Comparison of ENCODE assay signal across 10 cellular contexts in the genomic region with DNA sequence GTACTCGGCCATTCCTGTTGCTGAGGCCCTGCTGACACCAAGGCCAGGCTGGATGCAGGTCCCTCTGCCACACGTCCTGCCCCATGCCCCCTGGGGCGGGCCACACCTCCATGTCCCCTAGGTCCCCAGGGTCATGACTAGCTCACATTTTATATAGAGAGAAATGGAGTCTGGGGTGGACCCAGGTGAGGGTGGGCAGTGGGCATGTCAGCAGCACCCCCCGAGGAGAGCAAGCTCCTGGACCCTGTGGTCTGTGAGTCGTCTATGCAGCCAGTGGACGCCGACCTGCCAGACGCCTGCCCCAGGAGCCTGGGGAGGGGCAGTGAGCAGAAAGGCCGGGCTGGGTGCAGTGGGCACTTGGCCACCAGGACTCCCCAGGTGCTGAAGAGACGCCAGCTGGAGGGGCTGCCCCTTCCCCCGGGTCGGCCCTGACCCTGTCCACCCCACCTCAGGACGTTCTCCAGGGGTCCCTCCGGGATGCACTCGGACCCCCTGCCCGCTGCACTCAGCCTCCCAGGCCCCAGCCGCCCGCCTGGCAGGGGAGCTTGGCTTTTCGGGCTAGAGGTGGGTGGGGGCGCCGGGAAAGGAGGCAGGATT. TPM values are rescaled to one million over a fixed set of nuclear protein-coding genes. Genes with fewer than 3 reads are reported as not detected.
A peak's percentile ranks its signal among the peaks of the same experiment; 100 is the strongest.
DNase-seq lines count a peak whose midpoint lies in the region; ATAC-seq, FAIRE-seq and TF ChIP-seq lines count a peak whose summit lies in the region.
"Had no signal": no experiment of that assay in that cellular context is flagged by ENCODE, and none has a peak within 500 bp of the region (broad histone marks: within the 10 kb centered on the region; RNA-seq: fewer than 3 reads in every experiment).

No MANE protein-coding gene starts in this region.

- no peaks in the 10 kb centered on the region for H3K36me3 Mint-ChIP-seq in mesothelial cell of epicardium
- peaks cover 0 to 4% (median 0%) of the 10 kb centered on the region in 5 donors for H3K36me3 Mint-ChIP-seq in naive thymus-derived CD4-positive, alpha-beta T cell
- H3K36me3 Mint-ChIP-seq: CD4-positive, CD25-positive, alpha-beta regulatory T cell had no signal

- no peak for ATAC-seq in naive thymus-derived CD4-positive, alpha-beta T cell
- ATAC-seq in GM18498 (IDR thresholded peaks at IDR 0.05; ENCODE audit: unreplicated experiment) = no peak

- H3K27me3 ChIP-seq in BLaER1 = peaks cover 88% of the 10 kb centered on the region
- H3K27me3 ChIP-seq in naive thymus-derived CD4-positive, alpha-beta T cell (ENCODE audit: control insufficient read depth in 2 of 2, insufficient read depth in 2 of 2, low read length in 2 of 2) = peaks cover 3 to 11% of the 10 kb centered on the region in 2 donors

- peaks cover 9% of the 10 kb centered on the region for H3K36me3 ChIP-seq in BLaER1
- no peaks in the 10 kb centered on the region for H3K36me3 ChIP-seq in naive thymus-derived CD4-positive, alpha-beta T cell (ENCODE audit: control insufficient read depth in 2 of 3, insufficient read depth in 3 of 3, low read length in 3 of 3)
- H3K36me3 ChIP-seq: prostate gland had no signal

- no peak overlapping the region for H3K27ac ChIP-seq in BLaER1
- H3K27ac ChIP-seq in naive thymus-derived CD4-positive, alpha-beta T cell (ENCODE audit: low read depth, low read length) = no peak overlapping the region
- H3K27ac ChIP-seq: RWPE1 had no signal

- no peaks in the 10 kb centered on the region for H3K9me3 ChIP-seq in BLaER1
- no peaks in the 10 kb centered on the region for H3K9me3 ChIP-seq in naive thymus-derived CD4-positive, alpha-beta T cell (ENCODE audit: control insufficient read depth in 2 of 3, low read length in 3 of 3)
- H3K9me3 ChIP-seq: prostate gland had no signal

- H3K9me3 Mint-ChIP-seq in mesothelial cell of epicardium = no peaks in the 10 kb centered on the region
- H3K9me3 Mint-ChIP-seq in naive thymus-derived CD4-positive, alpha-beta T cell = no peaks in the 10 kb centered on the region
- H3K9me3 Mint-ChIP-seq: activated CD4-positive, alpha-beta memory T cell treated with anti-CD3 and anti-CD28 coated beads for 36 hours; CD4-positive, CD25-positive, alpha-beta regulatory T cell had no signal

- peaks cover 91% of the 10 kb centered on the region for H4K20me1 ChIP-seq in BLaER1

- peak; percentile 39 for DNase-seq in RCC 7860 (ENCODE audit: low spot score)
- no peak for DNase-seq in mesothelial cell of epicardium (ENCODE audit: low spot score in 2 of 2, unreplicated experiment in 2 of 2)
- no peak for DNase-seq in naive thymus-derived CD4-positive, alpha-beta T cell
- DNase-seq in midbrain (lab: John Stamatoyannopoulos, UW) = no peak
- DNase-seq: activated CD4-positive, alpha-beta memory T cell treated with anti-CD3 and anti-CD28 coated beads for 36 hours had no signal

- POLR2A ChIA-PET in naive thymus-derived CD4-positive, alpha-beta T cell (lab: Charles Lee) = interaction anchor here (0.7 to 1.1 kb wide), 2 partner anchors 27 to 38 kb away, joined by 3 read pairs; no protein-coding TSS in a partner anchor

- H3K27me3 Mint-ChIP-seq in mesothelial cell of epicardium (ENCODE audit: low read depth) = no peaks in the 10 kb centered on the region
- peaks cover 10 to 50% (median 26%) of the 10 kb centered on the region in 5 donors for H3K27me3 Mint-ChIP-seq in naive thymus-derived CD4-positive, alpha-beta T cell

- H3K4me3 ChIP-seq in BLaER1 = peak overlapping the region; percentile 63
- no peak overlapping the region for H3K4me3 ChIP-seq in naive thymus-derived CD4-positive, alpha-beta T cell (ENCODE audit: low read length)

- CTCF ChIA-PET in naive thymus-derived CD4-positive, alpha-beta T cell (lab: Charles Lee) = no interaction called here

- peaks cover 60% of the 10 kb centered on the region for H3K4me1 Mint-ChIP-seq in mesothelial cell of epicardium
- H3K4me1 Mint-ChIP-seq in naive thymus-derived CD4-positive, alpha-beta T cell = peaks cover 4 to 11% (median 10%) of the 10 kb centered on the region in 7 donors

- H3K4me1 ChIP-seq in BLaER1 = peaks cover 85% of the 10 kb centered on the region
- H3K4me1 ChIP-seq in naive thymus-derived CD4-positive, alpha-beta T cell (ENCODE audit: control insufficient read depth in 2 of 2, insufficient read depth in 2 of 2, low read length in 2 of 2) = peaks cover 3 to 18% of the 10 kb centered on the region in 2 donors

- H3K9ac ChIP-seq in BLaER1 = 0 out of 2 replicates have a peak overlapping the region, but pooled peaks have one; percentile 24

- TF ChIP-seq CTCF in mesothelial cell of epicardium (IDR thresholded peaks at IDR 0.05; ENCODE audit: unreplicated experiment) = no peak

- H3K27ac Mint-ChIP-seq in mesothelial cell of epicardium = peak overlapping the region; percentile 39
- H3K27ac Mint-ChIP-seq in naive thymus-derived CD4-positive, alpha-beta T cell = no peak overlapping the region
- H3K27ac Mint-ChIP-seq: activated CD4-positive, alpha-beta memory T cell treated with anti-CD3 and anti-CD28 coated beads for 36 hours; CD4-positive, CD25-positive, alpha-beta regulatory T cell had no signal

- FAIRE-seq in RCC 7860 (lab: Jason Lieb, UNC) = no peak

- intact Hi-C loops in naive thymus-derived CD4-positive, alpha-beta T cell (cut with micrococcal nuclease) = no loop called here

- peak overlapping the region; percentile 90 for H3K4me2 ChIP-seq in BLaER1

- H3K4me3 Mint-ChIP-seq in mesothelial cell of epicardium = no peak overlapping the region
- H3K4me3 Mint-ChIP-seq in naive thymus-derived CD4-positive, alpha-beta T cell = peak overlapping the region in 4 of 10 donors; percentile 16 to 88 (median 36)
- H3K4me3 Mint-ChIP-seq: activated CD4-positive, alpha-beta memory T cell treated with anti-CD3 and anti-CD28 coated beads for 36 hours had no signal

RNA-seq across cellular contexts. Expression of a gene that starts 15.9 kb away (rescaled TPM):
- total RNA-seq in mesothelial cell of epicardium = 303 to 325 TPM (median 313 TPM) in 3 replicates
- not detected for total RNA-seq in naive thymus-derived CD4-positive, alpha-beta T cell
- polyA plus RNA-seq in naive thymus-derived CD4-positive, alpha-beta T cell = under 1 TPM; 0.10 to 0.24 TPM
- total RNA-seq: activated CD4-positive, alpha-beta memory T cell treated with anti-CD3 and anti-CD28 coated beads for 36 hours; CD4-positive, CD25-positive, alpha-beta regulatory T cell had no signal

RNA-seq across cellular contexts. Expression of a gene that starts 19.4 kb away (rescaled TPM):
- total RNA-seq in mesothelial cell of epicardium = 69.3 to 73.1 TPM (median 69.8 TPM) in 3 replicates
- 10 to 100 TPM; 46.6 to 88.3 (median 67.9) TPM for total RNA-seq in naive thymus-derived CD4-positive, alpha-beta T cell
- 10 to 100 TPM; 62.7 to 82.5 TPM for polyA plus RNA-seq in naive thymus-derived CD4-positive, alpha-beta T cell

RNA-seq across cellular contexts. Expression of a gene that starts 20.8 kb away (rescaled TPM):
- 44.7 to 49.8 TPM (median 47.0 TPM) in 3 replicates for total RNA-seq in mesothelial cell of epicardium
- total RNA-seq in naive thymus-derived CD4-positive, alpha-beta T cell = 10 to 100 TPM; 14.2 to 34.2 (median 32.0) TPM
- 1 to 10 TPM in 1 of 2 donors, under 1 TPM in 1; 0.58 to 2.6 TPM for polyA plus RNA-seq in naive thymus-derived CD4-positive, alpha-beta T cell

RNA-seq across cellular contexts. Expression of a gene that starts 26.7 kb away (rescaled TPM):
- total RNA-seq in mesothelial cell of epicardium = 33.6 to 36.0 TPM (median 34.4 TPM) in 3 replicates
- total RNA-seq in naive thymus-derived CD4-positive, alpha-beta T cell = 1 to 10 TPM in 3 of 5 experiments, under 1 TPM in 2; 0.24 to 3.0 (median 1.0) TPM
- under 1 TPM in 1 of 2 donors, not detected in 1; 0.18 TPM for polyA plus RNA-seq in naive thymus-derived CD4-positive, alpha-beta T cell

RNA-seq across cellular contexts. Expression of a gene that starts 42.3 kb away (rescaled TPM):
- total RNA-seq in mesothelial cell of epicardium = 1.6 to 2.8 TPM (median 2.7 TPM) in 3 replicates
- not detected for total RNA-seq in naive thymus-derived CD4-positive, alpha-beta T cell
- not detected for polyA plus RNA-seq in naive thymus-derived CD4-positive, alpha-beta T cell
- total RNA-seq: activated CD4-positive, alpha-beta memory T cell treated with anti-CD3 and anti-CD28 coated beads for 36 hours; CD4-positive, CD25-positive, alpha-beta regulatory T cell had no signal
- polyA plus RNA-seq: CD4-positive, CD25-positive, alpha-beta regulatory T cell had no signal

Comparison
In these comparisons a context has a peak if more than half of its experiments do, and no peak if none do; other contexts are left out.
1. RNA of a gene that starts 15.9 kb away (total RNA-seq): 303 to 325 TPM in mesothelial cell of epicardium; not detected in naive thymus-derived CD4-positive, alpha-beta T cell; every median in the first group is over 100 times any median in the second.